In genomic region chr2:175965773-175966172, GRCh38 we compare ENCODE assay signal across 2 cellular contexts.
A peak's percentile ranks its signal among the peaks of the same experiment; 100 is the strongest.
TF ChIP-seq lines count a peak whose summit lies in the region.

No MANE protein-coding gene starts in this region.

TF ChIP-seq in HepG2, 621 proteins besides CTCF, POLR2A, EP300 and RAD21:
- TF ChIP-seq DRAP1 (CRISPR knock-in tag; IDR thresholded peaks at IDR 0.05) (no peak), CSRNP2 (CRISPR knock-in tag; conservative IDR thresholded peaks at IDR 0.05; ENCODE audit: low read depth) (no peak), MAFK (conservative IDR thresholded peaks at IDR 0.05 in 1 of 2, IDR thresholded peaks at IDR 0.05 in 1 of 2; ENCODE audit: low read length in 2 of 2) (peak; percentile 59 to 86; a peak in 3 of 4 replicates), ZNF263 (CRISPR knock-in tag; IDR thresholded peaks at IDR 0.05) (no peak), ZFAT (CRISPR knock-in tag; conservative IDR thresholded peaks at IDR 0.05) (no peak), CHD2 (IDR thresholded peaks at IDR 0.05; ENCODE audit: low read depth, low read length) (no peak), ZNF180 (CRISPR knock-in tag; IDR thresholded peaks at IDR 0.05; ENCODE audit: borderline replicate concordance, low read depth) (no peak), SNAPC4 (CRISPR knock-in tag; IDR thresholded peaks at IDR 0.05) (no peak), ZBTB25 (CRISPR knock-in tag; IDR thresholded peaks at IDR 0.05) (no peak), FOXC1 (CRISPR knock-in tag; IDR thresholded peaks at IDR 0.05; ENCODE audit: borderline replicate concordance) (no peak), MAFF (IDR thresholded peaks at IDR 0.05; ENCODE audit: low read depth, low read length) (peak; percentile 75), MXI1 (IDR thresholded peaks at IDR 0.05; ENCODE audit: borderline replicate concordance, low read depth, low read length) (no peak), HNRNPUL1 (IDR thresholded peaks at IDR 0.05; ENCODE audit: low read depth, low read length) (no peak)

TF ChIP-seq in IMR-90, 13 proteins besides CTCF, POLR2A, EP300 and RAD21:
- TF ChIP-seq MAZ (IDR thresholded peaks at IDR 0.05; ENCODE audit: borderline replicate concordance, low read depth, low read length) (no peak), MXI1 (IDR thresholded peaks at IDR 0.05; ENCODE audit: borderline replicate concordance, low read depth, low read length) (no peak), RFX5 (IDR thresholded peaks at IDR 0.05; ENCODE audit: low read depth, low read length) (no peak), CEBPB (IDR thresholded peaks at IDR 0.05; ENCODE audit: low read depth, low read length) (no peak), MAFK (IDR thresholded peaks at IDR 0.05; ENCODE audit: low read depth, low read length) (peak; percentile 61)
